19 cellular contexts compared by ENCODE assay signal in the genomic region with DNA sequence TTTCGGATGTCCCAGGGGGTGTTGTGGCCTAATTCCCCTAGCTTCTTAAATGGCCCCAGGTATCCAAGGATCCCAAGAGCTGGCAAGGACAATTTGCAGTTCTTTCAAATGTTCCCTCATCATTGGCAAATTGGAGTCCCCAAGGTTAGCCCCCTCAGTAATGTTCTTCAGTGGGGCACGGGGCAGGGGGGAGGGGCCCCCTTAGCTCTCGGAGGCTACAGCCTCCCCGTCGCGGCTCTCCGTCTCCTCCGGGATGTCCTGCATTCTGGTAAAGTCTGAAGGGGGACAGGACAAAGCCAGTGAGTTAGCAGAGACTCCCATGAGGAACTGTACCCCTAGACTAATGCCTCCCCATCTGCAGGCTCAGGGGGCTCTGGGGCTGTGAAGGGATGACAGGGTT. TPM values are rescaled to one million over a fixed set of nuclear protein-coding genes. Genes with fewer than 3 reads are reported as not detected.
DNase-seq lines count a peak whose midpoint lies in the region; ATAC-seq, FAIRE-seq and TF ChIP-seq lines count a peak whose summit lies in the region.
"Had no signal": no experiment of that assay in that cellular context is flagged by ENCODE, and none has a peak within 500 bp of the region (broad histone marks: within the 10 kb centered on the region; RNA-seq: fewer than 3 reads in every experiment).

No MANE protein-coding gene starts in this region.

- H3K36me3 Mint-ChIP-seq in activated CD8-positive, alpha-beta memory T cell treated with anti-CD3 and anti-CD28 coated beads, Interleukin-2, amount 10 ng/mL, durations not matched to agents 7 days and 5 days: peaks cover 45% of the 10 kb centered on the region
- H3K36me3 Mint-ChIP-seq in activated naive CD4-positive, alpha-beta T cell treated with anti-CD3 and anti-CD28 coated beads, Interleukin-2, amount 50 U/mL, for 72 hours: peaks cover 26 to 48% of the 10 kb centered on the region in 2 donors

- intact Hi-C loops in sigmoid colon (cut with DNase I): no loop called here

- no peak overlapping the region for H3K4me3 Mint-ChIP-seq in activated CD8-positive, alpha-beta memory T cell treated with anti-CD3 and anti-CD28 coated beads, Interleukin-2, amount 10 ng/mL, durations not matched to agents 7 days and 5 days

- H3K9me3 Mint-ChIP-seq in activated CD8-positive, alpha-beta memory T cell treated with anti-CD3 and anti-CD28 coated beads, Interleukin-2, amount 10 ng/mL, durations not matched to agents 7 days and 5 days (ENCODE audit: low read depth): no peaks in the 10 kb centered on the region
- no peaks in the 10 kb centered on the region for H3K9me3 Mint-ChIP-seq in activated naive CD4-positive, alpha-beta T cell treated with anti-CD3 and anti-CD28 coated beads, Interleukin-2, amount 50 U/mL, for 72 hours

- H3K4me3 ChIP-seq in Karpas-422 (ENCODE audit: low read length) (no peak overlapping the region), sigmoid colon (no peak overlapping the region)
- H3K4me3 ChIP-seq: stomach had no signal

- 0 out of 2 replicates have a peak overlapping the region, but pooled peaks have one; percentile 70 for H3K9ac ChIP-seq in Karpas-422 (ENCODE audit: low read length)

- H3K27ac Mint-ChIP-seq in activated CD8-positive, alpha-beta memory T cell treated with anti-CD3 and anti-CD28 coated beads, Interleukin-2, amount 10 ng/mL, durations not matched to agents 7 days and 5 days: peak overlapping the region; percentile 68
- H3K27ac Mint-ChIP-seq in activated naive CD4-positive, alpha-beta T cell treated with anti-CD3 and anti-CD28 coated beads, Interleukin-2, amount 50 U/mL, for 72 hours: peak overlapping the region; percentile 29 to 52

- peak overlapping the region; percentile 96 for H3K27ac ChIP-seq in Karpas-422 (ENCODE audit: low read length)
- no peak overlapping the region for H3K27ac ChIP-seq in sigmoid colon
- H3K27ac ChIP-seq: VCaP had no signal

- H3K9me3 ChIP-seq in Karpas-422 (ENCODE audit: low read length) (no peaks in the 10 kb centered on the region), sigmoid colon (no peaks in the 10 kb centered on the region)
- H3K9me3 ChIP-seq: stomach had no signal

- no peak for FAIRE-seq in RCC 7860 (lab: Jason Lieb, UNC)

- no peak for TF ChIP-seq POLR2A in sigmoid colon (IDR thresholded peaks at IDR 0.05)

- no peak for TF ChIP-seq CTCF in sigmoid colon (IDR thresholded peaks at IDR 0.05)

- H3K79me2 ChIP-seq in Karpas-422 (ENCODE audit: low read length): no peaks in the 10 kb centered on the region

- peaks cover 42% of the 10 kb centered on the region for H3K36me3 ChIP-seq in Karpas-422 (ENCODE audit: insufficient read depth, low read length)
- H3K36me3 ChIP-seq in sigmoid colon: peaks cover 29 to 65% (median 58%) of the 10 kb centered on the region in 4 donors

- 96% methylated on average over 8 of the region's 8 CpGs for WGBS in sigmoid colon, 2 donors

- H3K4me2 ChIP-seq in Karpas-422 (ENCODE audit: low read depth, low read length, poor library complexity, severe bottlenecking): peak overlapping the region; percentile 76

- no peak for DNase-seq in activated CD8-positive, alpha-beta memory T cell treated with anti-CD3 and anti-CD28 coated beads, Interleukin-2, amount 10 ng/mL, durations not matched to agents 7 days and 5 days
- no peak for DNase-seq in activated CD8-positive, alpha-beta memory T cell treated with anti-CD3 and anti-CD28 coated beads for 24 hours
- DNase-seq in Karpas-422 (no peak), sigmoid colon (peak; percentile 40), mucosa of gallbladder (ENCODE audit: low spot score) (no peak), HK-2 (ENCODE audit: unreplicated experiment) (no peak), RCC 7860 (ENCODE audit: low spot score) (no peak)
- no peak for DNase-seq in activated naive CD4-positive, alpha-beta T cell treated with anti-CD3 and anti-CD28 coated beads, Interleukin-2, amount 50 U/mL, for 72 hours (ENCODE audit: low spot score in 2 of 2)
- DNase-seq: central memory CD4-positive, alpha-beta T cell; effector CD4-positive, alpha-beta T cell; HCEC 1CT; NCI-H2171; NCI-H748 treated with DMSO at 0.1 percent for 48 hours; stomach had no signal

- TF ChIP-seq EP300 in sigmoid colon (IDR thresholded peaks at IDR 0.05): no peak

- no peak overlapping the region for H2AFZ ChIP-seq in Karpas-422 (ENCODE audit: low read length)

- H3K27me3 ChIP-seq in Karpas-422 (ENCODE audit: low read length) (no peaks in the 10 kb centered on the region), sigmoid colon (no peaks in the 10 kb centered on the region)
- H3K27me3 ChIP-seq: stomach had no signal

- ATAC-seq in activated CD8-positive, alpha-beta memory T cell treated with anti-CD3 and anti-CD28 coated beads, Interleukin-2, amount 10 ng/mL, durations not matched to agents 7 days and 5 days: no peak
- ATAC-seq in activated naive CD4-positive, alpha-beta T cell treated with anti-CD3 and anti-CD28 coated beads, Interleukin-2, amount 50 U/mL, for 72 hours: no peak

- CTCF ChIA-PET in activated CD8-positive, alpha-beta memory T cell treated with anti-CD3 and anti-CD28 coated beads, Interleukin-2, amount 10 ng/mL, durations not matched to agents 7 days and 5 days (lab: Charles Lee): interaction anchor here (0.8 to 3.2 kb wide), 6 partner anchors 9 to 119 kb away, joined by 3 to 13 read pairs (median 3); a partner anchor contains a TSS

- peaks cover 40% of the 10 kb centered on the region for H3K4me1 Mint-ChIP-seq in activated CD8-positive, alpha-beta memory T cell treated with anti-CD3 and anti-CD28 coated beads, Interleukin-2, amount 10 ng/mL, durations not matched to agents 7 days and 5 days

- H3K9me2 ChIP-seq in Karpas-422 (replicated peaks; ENCODE audit: insufficient read depth, low read length): no peaks in the 10 kb centered on the region

- H3K4me1 ChIP-seq in Karpas-422 (ENCODE audit: low read length) (peaks cover 59% of the 10 kb centered on the region), sigmoid colon (peaks cover 0 to under 1% (median 0%) of the 10 kb centered on the region in 4 donors)

- no peaks in the 10 kb centered on the region for H4K20me1 ChIP-seq in Karpas-422 (ENCODE audit: insufficient read depth, low read depth, low read length)

- H3K27me3 Mint-ChIP-seq in activated CD8-positive, alpha-beta memory T cell treated with anti-CD3 and anti-CD28 coated beads, Interleukin-2, amount 10 ng/mL, durations not matched to agents 7 days and 5 days: no peaks in the 10 kb centered on the region

RNA-seq across cellular contexts. Expression of a gene that starts 6.3 kb away (rescaled TPM):
- total RNA-seq in activated CD8-positive, alpha-beta memory T cell treated with anti-CD3 and anti-CD28 coated beads, Interleukin-2, amount 10 ng/mL, durations not matched to agents 7 days and 5 days: not detected
- total RNA-seq in Karpas-422 (2014; rRNA removed; shearing (Covaris generic); ENCODE audit: low replicate concordance): not detected in 2 replicates
- total RNA-seq in activated naive CD4-positive, alpha-beta T cell treated with anti-CD3 and anti-CD28 coated beads, Interleukin-2, amount 50 U/mL, for 72 hours: not detected
- total RNA-seq in sigmoid colon: not detected
- 1 to 10 TPM in 2 of 3 donors, not detected in 1; 1.8 to 2.7 TPM for polyA plus RNA-seq in sigmoid colon
- not detected for total RNA-seq in mucosa of gallbladder
- total RNA-seq: LHCN-M2, RPMI7951, ureter had no signal
- polyA plus RNA-seq: neural cell, stomach had no signal

RNA-seq across cellular contexts. Expression of a gene that starts 13.5 kb away (rescaled TPM):
- 10 to 100 TPM; 80.2 to 99.4 TPM for total RNA-seq in activated CD8-positive, alpha-beta memory T cell treated with anti-CD3 and anti-CD28 coated beads, Interleukin-2, amount 10 ng/mL, durations not matched to agents 7 days and 5 days
- total RNA-seq in Karpas-422 (2014; rRNA removed; shearing (Covaris generic); ENCODE audit: low replicate concordance): 42.7 and 63.2 TPM in 2 replicates
- total RNA-seq in activated naive CD4-positive, alpha-beta T cell treated with anti-CD3 and anti-CD28 coated beads, Interleukin-2, amount 50 U/mL, for 72 hours: 100 to 1,000 TPM in 1 of 2 donors, 10 to 100 TPM in 1; 81.2 to 100 TPM
- total RNA-seq in sigmoid colon: 10 to 100 TPM; 33.5 to 67.6 (median 38.9) TPM
- polyA plus RNA-seq in sigmoid colon: 10 to 100 TPM in 2 of 3 donors, 1 to 10 TPM in 1; 6.6 to 25.2 (median 10.2) TPM
- 44.5 TPM for total RNA-seq in mucosa of gallbladder

RNA-seq across cellular contexts. Expression of a gene that starts 30.6 kb away (rescaled TPM):
- 100 to 1,000 TPM; 159 to 161 TPM for total RNA-seq in activated CD8-positive, alpha-beta memory T cell treated with anti-CD3 and anti-CD28 coated beads, Interleukin-2, amount 10 ng/mL, durations not matched to agents 7 days and 5 days
- total RNA-seq in Karpas-422 (2014; rRNA removed; shearing (Covaris generic); ENCODE audit: low replicate concordance): 85.1 and 207 TPM in 2 replicates
- 100 to 1,000 TPM; 131 to 238 TPM for total RNA-seq in activated naive CD4-positive, alpha-beta T cell treated with anti-CD3 and anti-CD28 coated beads, Interleukin-2, amount 50 U/mL, for 72 hours
- total RNA-seq in sigmoid colon (10 to 100 TPM; 31.6 to 83.9 (median 48.1) TPM), mucosa of gallbladder (142 TPM)
- 10 to 100 TPM; 25.8 to 76.7 (median 26.8) TPM for polyA plus RNA-seq in sigmoid colon

RNA-seq across cellular contexts. Expression of a gene that starts 36.6 kb away (rescaled TPM):
- 10 to 100 TPM; 24.0 to 24.7 TPM for total RNA-seq in activated CD8-positive, alpha-beta memory T cell treated with anti-CD3 and anti-CD28 coated beads, Interleukin-2, amount 10 ng/mL, durations not matched to agents 7 days and 5 days
- total RNA-seq in Karpas-422 (2014; rRNA removed; shearing (Covaris generic); ENCODE audit: low replicate concordance): 12.2 and 12.8 TPM in 2 replicates
- total RNA-seq in activated naive CD4-positive, alpha-beta T cell treated with anti-CD3 and anti-CD28 coated beads, Interleukin-2, amount 50 U/mL, for 72 hours: 10 to 100 TPM; 33.1 to 49.2 TPM
- total RNA-seq in sigmoid colon: 10 to 100 TPM; 16.6 to 23.2 (median 20.7) TPM
- polyA plus RNA-seq in sigmoid colon: 10 to 100 TPM; 13.1 to 15.0 (median 13.8) TPM
- 38.9 TPM for total RNA-seq in mucosa of gallbladder
